In the genomic region with DNA sequence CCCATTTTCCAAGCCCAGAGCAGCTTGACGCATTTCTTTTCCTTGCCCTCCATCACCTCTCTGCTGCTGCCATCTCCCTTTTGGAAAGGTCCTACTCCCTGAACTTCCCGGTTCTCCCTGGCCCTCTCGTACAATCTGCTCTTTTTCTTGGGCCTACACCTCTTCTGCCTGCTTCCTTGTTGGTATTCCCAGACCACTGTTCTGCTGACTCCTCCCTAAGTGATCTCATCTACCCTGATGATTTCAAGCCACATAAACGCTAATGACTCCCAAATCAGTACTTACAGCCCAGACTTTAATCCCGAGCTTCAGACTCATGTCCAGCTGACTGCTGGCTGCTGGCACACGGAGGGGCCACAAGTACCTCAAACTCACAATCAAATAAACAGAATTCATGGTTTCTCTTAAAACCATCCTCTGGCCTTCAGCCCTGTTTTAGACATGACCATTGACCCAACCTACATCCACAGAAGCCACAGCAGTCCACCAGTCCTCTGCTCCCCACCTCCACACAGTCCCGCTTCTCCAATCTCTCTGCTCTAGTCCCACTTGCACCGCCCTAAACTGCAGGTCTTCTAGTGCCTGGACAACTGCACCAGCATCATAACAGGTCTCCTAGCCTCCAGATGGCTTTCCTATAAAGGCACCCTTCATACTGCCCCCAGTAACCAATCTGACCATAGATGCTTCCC, we compare ENCODE assay signal across 2 cellular contexts.
TF ChIP-seq lines count a peak whose summit lies in the region.

No MANE protein-coding gene starts in this region.

TF ChIP-seq in A549, 52 proteins besides CTCF, POLR2A, EP300 and RAD21 (continues in another document):
- TF ChIP-seq, protein P1, sequence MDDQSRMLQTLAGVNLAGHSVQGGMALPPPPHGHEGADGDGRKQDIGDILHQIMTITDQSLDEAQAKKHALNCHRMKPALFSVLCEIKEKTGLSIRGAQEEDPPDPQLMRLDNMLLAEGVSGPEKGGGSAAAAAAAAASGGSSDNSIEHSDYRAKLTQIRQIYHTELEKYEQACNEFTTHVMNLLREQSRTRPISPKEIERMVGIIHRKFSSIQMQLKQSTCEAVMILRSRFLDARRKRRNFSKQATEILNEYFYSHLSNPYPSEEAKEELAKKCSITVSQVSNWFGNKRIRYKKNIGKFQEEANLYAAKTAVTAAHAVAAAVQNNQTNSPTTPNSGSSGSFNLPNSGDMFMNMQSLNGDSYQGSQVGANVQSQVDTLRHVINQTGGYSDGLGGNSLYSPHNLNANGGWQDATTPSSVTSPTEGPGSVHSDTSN (IDR thresholded peaks at IDR 0.05), result peak; percentile 78; the same call in 1 of the 2 replicates
- TF ChIP-seq HOXB5 (CRISPR knock-in tag; IDR thresholded peaks at IDR 0.05) (no peak), ZFP36 (IDR thresholded peaks at IDR 0.05; ENCODE audit: borderline replicate concordance, partially characterized antibody) (no peak), ZSCAN20 (CRISPR knock-in tag; IDR thresholded peaks at IDR 0.05) (no peak), RFX5 (IDR thresholded peaks at IDR 0.05) (no peak), RARB (CRISPR knock-in tag; IDR thresholded peaks at IDR 0.05) (peak; percentile 10; the same call in 1 of the 2 replicates), GATA3 (IDR thresholded peaks at IDR 0.05; ENCODE audit: borderline replicate concordance) (no peak), CBX8 (IDR thresholded peaks at IDR 0.05) (no peak), HOXA7 (CRISPR knock-in tag; IDR thresholded peaks at IDR 0.05) (peak; percentile 84; the same call in 1 of the 2 replicates), SREBF2 (IDR thresholded peaks at IDR 0.05) (no peak), HEYL (CRISPR knock-in tag; IDR thresholded peaks at IDR 0.05) (no peak), POLR2AphosphoS2 (conservative IDR thresholded peaks at IDR 0.05; ENCODE audit: low read length) (peak; percentile 96), HOXB13 (CRISPR knock-in tag; IDR thresholded peaks at IDR 0.05; ENCODE audit: low read depth) (no peak), CEBPB (IDR thresholded peaks at IDR 0.05) (no peak), FOXS1 (CRISPR knock-in tag; IDR thresholded peaks at IDR 0.05) (no peak), CBX2 (IDR thresholded peaks at IDR 0.05; ENCODE audit: borderline replicate concordance, low read depth) (no peak), MYC (IDR thresholded peaks at IDR 0.05; ENCODE audit: borderline replicate concordance, low read length) (no peak), KDM1A (IDR thresholded peaks at IDR 0.05; ENCODE audit: low read depth) (no peak), ZNF302 (CRISPR knock-in tag; IDR thresholded peaks at IDR 0.05) (no peak), CHD2 (IDR thresholded peaks at IDR 0.05; ENCODE audit: low read length, partially characterized antibody) (no peak)
- TF ChIP-seq, protein P2, sequence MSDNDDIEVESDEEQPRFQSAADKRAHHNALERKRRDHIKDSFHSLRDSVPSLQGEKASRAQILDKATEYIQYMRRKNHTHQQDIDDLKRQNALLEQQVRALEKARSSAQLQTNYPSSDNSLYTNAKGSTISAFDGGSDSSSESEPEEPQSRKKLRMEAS (IDR thresholded peaks at IDR 0.05), result no peak; the same call in 1 of the 2 replicates
- TF ChIP-seq, protein P3, sequence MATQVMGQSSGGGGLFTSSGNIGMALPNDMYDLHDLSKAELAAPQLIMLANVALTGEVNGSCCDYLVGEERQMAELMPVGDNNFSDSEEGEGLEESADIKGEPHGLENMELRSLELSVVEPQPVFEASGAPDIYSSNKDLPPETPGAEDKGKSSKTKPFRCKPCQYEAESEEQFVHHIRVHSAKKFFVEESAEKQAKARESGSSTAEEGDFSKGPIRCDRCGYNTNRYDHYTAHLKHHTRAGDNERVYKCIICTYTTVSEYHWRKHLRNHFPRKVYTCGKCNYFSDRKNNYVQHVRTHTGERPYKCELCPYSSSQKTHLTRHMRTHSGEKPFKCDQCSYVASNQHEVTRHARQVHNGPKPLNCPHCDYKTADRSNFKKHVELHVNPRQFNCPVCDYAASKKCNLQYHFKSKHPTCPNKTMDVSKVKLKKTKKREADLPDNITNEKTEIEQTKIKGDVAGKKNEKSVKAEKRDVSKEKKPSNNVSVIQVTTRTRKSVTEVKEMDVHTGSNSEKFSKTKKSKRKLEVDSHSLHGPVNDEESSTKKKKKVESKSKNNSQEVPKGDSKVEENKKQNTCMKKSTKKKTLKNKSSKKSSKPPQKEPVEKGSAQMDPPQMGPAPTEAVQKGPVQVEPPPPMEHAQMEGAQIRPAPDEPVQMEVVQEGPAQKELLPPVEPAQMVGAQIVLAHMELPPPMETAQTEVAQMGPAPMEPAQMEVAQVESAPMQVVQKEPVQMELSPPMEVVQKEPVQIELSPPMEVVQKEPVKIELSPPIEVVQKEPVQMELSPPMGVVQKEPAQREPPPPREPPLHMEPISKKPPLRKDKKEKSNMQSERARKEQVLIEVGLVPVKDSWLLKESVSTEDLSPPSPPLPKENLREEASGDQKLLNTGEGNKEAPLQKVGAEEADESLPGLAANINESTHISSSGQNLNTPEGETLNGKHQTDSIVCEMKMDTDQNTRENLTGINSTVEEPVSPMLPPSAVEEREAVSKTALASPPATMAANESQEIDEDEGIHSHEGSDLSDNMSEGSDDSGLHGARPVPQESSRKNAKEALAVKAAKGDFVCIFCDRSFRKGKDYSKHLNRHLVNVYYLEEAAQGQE (IDR thresholded peaks at IDR 0.05), result no peak
- TF ChIP-seq, protein P4, sequence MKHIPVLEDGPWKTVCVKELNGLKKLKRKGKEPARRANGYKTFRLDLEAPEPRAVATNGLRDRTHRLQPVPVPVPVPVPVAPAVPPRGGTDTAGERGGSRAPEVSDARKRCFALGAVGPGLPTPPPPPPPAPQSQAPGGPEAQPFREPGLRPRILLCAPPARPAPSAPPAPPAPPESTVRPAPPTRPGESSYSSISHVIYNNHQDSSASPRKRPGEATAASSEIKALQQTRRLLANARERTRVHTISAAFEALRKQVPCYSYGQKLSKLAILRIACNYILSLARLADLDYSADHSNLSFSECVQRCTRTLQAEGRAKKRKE (CRISPR knock-in tag; IDR thresholded peaks at IDR 0.05; ENCODE audit: low read depth), result no peak
- TF ChIP-seq, protein P5, sequence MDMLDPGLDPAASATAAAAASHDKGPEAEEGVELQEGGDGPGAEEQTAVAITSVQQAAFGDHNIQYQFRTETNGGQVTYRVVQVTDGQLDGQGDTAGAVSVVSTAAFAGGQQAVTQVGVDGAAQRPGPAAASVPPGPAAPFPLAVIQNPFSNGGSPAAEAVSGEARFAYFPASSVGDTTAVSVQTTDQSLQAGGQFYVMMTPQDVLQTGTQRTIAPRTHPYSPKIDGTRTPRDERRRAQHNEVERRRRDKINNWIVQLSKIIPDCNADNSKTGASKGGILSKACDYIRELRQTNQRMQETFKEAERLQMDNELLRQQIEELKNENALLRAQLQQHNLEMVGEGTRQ (IDR thresholded peaks at IDR 0.05), result no peak
- TF ChIP-seq, protein P6, sequence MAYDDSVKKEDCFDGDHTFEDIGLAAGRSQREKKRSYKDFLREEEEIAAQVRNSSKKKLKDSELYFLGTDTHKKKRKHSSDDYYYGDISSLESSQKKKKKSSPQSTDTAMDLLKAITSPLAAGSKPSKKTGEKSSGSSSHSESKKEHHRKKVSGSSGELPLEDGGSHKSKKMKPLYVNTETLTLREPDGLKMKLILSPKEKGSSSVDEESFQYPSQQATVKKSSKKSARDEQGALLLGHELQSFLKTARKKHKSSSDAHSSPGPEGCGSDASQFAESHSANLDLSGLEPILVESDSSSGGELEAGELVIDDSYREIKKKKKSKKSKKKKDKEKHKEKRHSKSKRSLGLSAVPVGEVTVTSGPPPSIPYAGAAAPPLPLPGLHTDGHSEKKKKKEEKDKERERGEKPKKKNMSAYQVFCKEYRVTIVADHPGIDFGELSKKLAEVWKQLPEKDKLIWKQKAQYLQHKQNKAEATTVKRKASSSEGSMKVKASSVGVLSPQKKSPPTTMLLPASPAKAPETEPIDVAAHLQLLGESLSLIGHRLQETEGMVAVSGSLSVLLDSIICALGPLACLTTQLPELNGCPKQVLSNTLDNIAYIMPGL (CRISPR knock-in tag; IDR thresholded peaks at IDR 0.05; ENCODE audit: borderline replicate concordance), result no peak

TF ChIP-seq in HepG2, 621 proteins besides CTCF, POLR2A, EP300 and RAD21:
- TF ChIP-seq, protein P7, sequence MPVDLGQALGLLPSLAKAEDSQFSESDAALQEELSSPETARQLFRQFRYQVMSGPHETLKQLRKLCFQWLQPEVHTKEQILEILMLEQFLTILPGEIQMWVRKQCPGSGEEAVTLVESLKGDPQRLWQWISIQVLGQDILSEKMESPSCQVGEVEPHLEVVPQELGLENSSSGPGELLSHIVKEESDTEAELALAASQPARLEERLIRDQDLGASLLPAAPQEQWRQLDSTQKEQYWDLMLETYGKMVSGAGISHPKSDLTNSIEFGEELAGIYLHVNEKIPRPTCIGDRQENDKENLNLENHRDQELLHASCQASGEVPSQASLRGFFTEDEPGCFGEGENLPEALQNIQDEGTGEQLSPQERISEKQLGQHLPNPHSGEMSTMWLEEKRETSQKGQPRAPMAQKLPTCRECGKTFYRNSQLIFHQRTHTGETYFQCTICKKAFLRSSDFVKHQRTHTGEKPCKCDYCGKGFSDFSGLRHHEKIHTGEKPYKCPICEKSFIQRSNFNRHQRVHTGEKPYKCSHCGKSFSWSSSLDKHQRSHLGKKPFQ (CRISPR knock-in tag; IDR thresholded peaks at IDR 0.05; ENCODE audit: insufficient replicate concordance), result no peak
- TF ChIP-seq POLR2G (IDR thresholded peaks at IDR 0.05; ENCODE audit: low read depth, low read length) (peak; percentile 38; the same call in 1 of the 2 replicates), PAF1 (CRISPR knock-in tag; IDR thresholded peaks at IDR 0.05) (0 out of 2 replicates have a peak, but pooled peaks have one; percentile 23), RBM22 (optimal IDR thresholded peaks at IDR 0.05; ENCODE audit: low read length) (peak; percentile 71), MAFF (IDR thresholded peaks at IDR 0.05; ENCODE audit: low read depth, low read length) (no peak)
TF ChIP-seq in HepG2: peak in this region for 3.
